19 cellular contexts compared by ENCODE assay signal in the genomic region with DNA sequence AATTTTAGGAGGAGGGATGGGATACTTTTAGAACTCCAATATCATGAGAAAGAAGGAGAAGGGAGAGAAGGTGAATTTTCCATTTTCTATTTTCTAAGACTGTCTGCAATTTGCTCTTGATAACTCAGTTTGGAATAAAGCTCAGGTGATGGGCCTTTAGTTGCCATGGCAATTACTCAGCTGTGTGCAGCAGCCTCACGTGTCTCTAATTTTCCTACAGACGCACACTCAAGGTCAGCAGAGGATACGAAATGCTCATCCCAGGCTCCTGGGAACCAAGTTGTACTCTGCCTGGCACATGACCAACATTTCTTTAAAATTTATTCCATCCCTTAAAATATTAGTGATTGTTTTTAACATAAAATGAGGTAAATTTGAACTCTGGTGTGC.
DNase-seq lines count a peak whose midpoint lies in the region.
"Had no signal": no experiment of that assay in that cellular context is flagged by ENCODE, and none has a peak within 500 bp of the region (broad histone marks: within the 10 kb centered on the region; RNA-seq: fewer than 3 reads in every experiment).

No MANE protein-coding gene starts in this region.

- peak; percentile 58 for DNase-seq in NCI-H748 (lab: John Stamatoyannopoulos, UW; ENCODE audit: unreplicated experiment)
- no peak for DNase-seq in NCI-H748 treated with DMSO at 0.1 percent for 48 hours (lab: John Stamatoyannopoulos, UW)
- peak; percentile 69 for DNase-seq in SK-N-DZ (ENCODE audit: low spot score)
- peak in 28 of 42 donors; percentile 12 to 71 (median 40) for DNase-seq in head of caudate nucleus
- DNase-seq in activated CD4-positive, alpha-beta T cell treated with anti-CD3 and anti-CD28 coated beads for 4 hours: no peak
- DNase-seq in NCI-H524 treated with DMSO at 0.1 percent for 48 hours (lab: John Stamatoyannopoulos, UW): no peak
- DNase-seq in central memory CD4-positive, alpha-beta T cell: no peak
- DNase-seq: 8988T; CD4-positive, CD25-positive, alpha-beta regulatory T cell; DMS153; GM23248; H7; MV-4-11; NCI-H1105; NCI-H1436 treated with DMSO at 0.1 percent for 48 hours; NCI-H2029; NCI-H2171; NCI-H524; PC-9 had no signal

- intact Hi-C loops in head of caudate nucleus (cut with DNase I): no loop called here

Comparison
In these comparisons a context has a peak if more than half of its experiments do, and no peak if none do; other contexts are left out.
1. DNase-seq: peak in NCI-H748 (single experiment), SK-N-DZ (single experiment) and head of caudate nucleus (28 of 42); none in NCI-H748 treated with DMSO at 0.1 percent for 48 hours (single experiment), activated CD4-positive, alpha-beta T cell treated with anti-CD3 and anti-CD28 coated beads for 4 hours (0 of 2), NCI-H524 treated with DMSO at 0.1 percent for 48 hours (single experiment) and central memory CD4-positive, alpha-beta T cell (single experiment).